ENCODE assay signal across 1 cellular context in genomic region chr22:21442646-21443045, GRCh38. TPM values are rescaled to one million over a fixed set of nuclear protein-coding genes. Genes with fewer than 3 reads are reported as not detected.
"Had no signal": no experiment of that assay in that cellular context is flagged by ENCODE, and none has a peak within 500 bp of the region (broad histone marks: within the 10 kb centered on the region; RNA-seq: fewer than 3 reads in every experiment).

No MANE protein-coding gene starts in this region.

RNA-seq across cellular contexts. Expression of gene RIMBP3B, which starts 59.1 kb away (rescaled TPM):
- total RNA-seq: thoracic aorta had no signal
